Comparison of ENCODE assay signal across 1 cellular context in genomic region chr16:30775381-30776099, GRCh38.
TF ChIP-seq lines count a peak whose summit lies in the region.

No MANE protein-coding gene starts in this region.

TF ChIP-seq in HepG2, 621 proteins besides CTCF, POLR2A, EP300 and RAD21 (continues in another document):
- peak; percentile 87 for TF ChIP-seq ZFAT (CRISPR knock-in tag; conservative IDR thresholded peaks at IDR 0.05)
- TF ChIP-seq USF2 (IDR thresholded peaks at IDR 0.05; ENCODE audit: low read depth, low read length), result no peak
- peak; percentile 65; the same call in 1 of the 2 replicates for TF ChIP-seq USF2 (CRISPR knock-in tag; IDR thresholded peaks at IDR 0.05; ENCODE audit: borderline replicate concordance)
- TF ChIP-seq E2F5 (CRISPR knock-in tag; conservative IDR thresholded peaks at IDR 0.05), result no peak; the same call in 1 of the 2 replicates
- peak; percentile 88 for TF ChIP-seq HNRNPK (IDR thresholded peaks at IDR 0.05; ENCODE audit: low read depth, low read length, poor library complexity, severe bottlenecking)
- TF ChIP-seq SP1 (IDR thresholded peaks at IDR 0.05), result no peak
- peak; percentile 88 for TF ChIP-seq SP1 (CRISPR knock-in tag; IDR thresholded peaks at IDR 0.05)
- TF ChIP-seq POGZ (CRISPR knock-in tag; IDR thresholded peaks at IDR 0.05), result 0 out of 2 replicates have a peak, but pooled peaks have one; percentile 11
- peak; percentile 93 for TF ChIP-seq WIZ (CRISPR knock-in tag; IDR thresholded peaks at IDR 0.05)
- TF ChIP-seq TRAFD1 (CRISPR knock-in tag; IDR thresholded peaks at IDR 0.05; ENCODE audit: borderline replicate concordance), result no peak
- TF ChIP-seq ADNP (CRISPR knock-in tag; IDR thresholded peaks at IDR 0.05), result no peak
- TF ChIP-seq ETV5 (CRISPR knock-in tag; IDR thresholded peaks at IDR 0.05; ENCODE audit: borderline replicate concordance), result peak; percentile 62
- TF ChIP-seq ATF1 (CRISPR knock-in tag; IDR thresholded peaks at IDR 0.05), result no peak
- no peak for TF ChIP-seq PTBP1 (IDR thresholded peaks at IDR 0.05; ENCODE audit: low read depth, low read length, poor library complexity, severe bottlenecking)
- no peak for TF ChIP-seq SETDB1 (CRISPR knock-in tag; IDR thresholded peaks at IDR 0.05; ENCODE audit: borderline replicate concordance)
- TF ChIP-seq ZNF17 (CRISPR knock-in tag; IDR thresholded peaks at IDR 0.05), result peak; percentile 94; the same call in 1 of the 2 replicates
- peak; percentile 74; the same call in 1 of the 2 replicates for TF ChIP-seq HDAC1 (CRISPR knock-in tag; IDR thresholded peaks at IDR 0.05)
- TF ChIP-seq ZNF264 (CRISPR knock-in tag; IDR thresholded peaks at IDR 0.05), result no peak; the same call in 1 of the 2 replicates
- TF ChIP-seq PRDM15 (CRISPR knock-in tag; IDR thresholded peaks at IDR 0.05), result peak; percentile 85
- TF ChIP-seq RBM22 (optimal IDR thresholded peaks at IDR 0.05; ENCODE audit: low read length), result peak; percentile 95
- TF ChIP-seq ZFP62 (CRISPR knock-in tag; IDR thresholded peaks at IDR 0.05), result 0 out of 2 replicates have a peak, but pooled peaks have one; percentile 61
- peak; percentile 42; the same call in 1 of the 2 replicates for TF ChIP-seq TFAP4 (IDR thresholded peaks at IDR 0.05; ENCODE audit: borderline replicate concordance, low read depth)
- peak; percentile 55 for TF ChIP-seq CREB1 (IDR thresholded peaks at IDR 0.05)
- peak; percentile 44; the same call in 1 of the 2 replicates for TF ChIP-seq CREB1 (CRISPR knock-in tag; IDR thresholded peaks at IDR 0.05)
- TF ChIP-seq DR1 (CRISPR knock-in tag; IDR thresholded peaks at IDR 0.05), result peak; percentile 66
- TF ChIP-seq SIX4 (CRISPR knock-in tag; IDR thresholded peaks at IDR 0.05), result peak; percentile 24; the same call in 1 of the 2 replicates
- TF ChIP-seq ZHX1 (CRISPR knock-in tag; IDR thresholded peaks at IDR 0.05; ENCODE audit: low read depth), result peak; percentile 79
- peak; percentile 61; the same call in 1 of the 2 replicates for TF ChIP-seq E2F1 (CRISPR knock-in tag; IDR thresholded peaks at IDR 0.05)
- TF ChIP-seq KLF6 (CRISPR knock-in tag; IDR thresholded peaks at IDR 0.05), result peak; percentile 74
- no peak; the same call in 1 of the 2 replicates for TF ChIP-seq ZNF557 (CRISPR knock-in tag; IDR thresholded peaks at IDR 0.05)
- TF ChIP-seq ZNF407 (CRISPR knock-in tag; IDR thresholded peaks at IDR 0.05; ENCODE audit: not compliant biosample characterization), result peak; percentile 92
- peak; percentile 82 for TF ChIP-seq ZNF18 (CRISPR knock-in tag; IDR thresholded peaks at IDR 0.05; ENCODE audit: insufficient replicate concordance)
- no peak for TF ChIP-seq PHB2 (IDR thresholded peaks at IDR 0.05; ENCODE audit: partially characterized antibody)
